In the genomic region with DNA sequence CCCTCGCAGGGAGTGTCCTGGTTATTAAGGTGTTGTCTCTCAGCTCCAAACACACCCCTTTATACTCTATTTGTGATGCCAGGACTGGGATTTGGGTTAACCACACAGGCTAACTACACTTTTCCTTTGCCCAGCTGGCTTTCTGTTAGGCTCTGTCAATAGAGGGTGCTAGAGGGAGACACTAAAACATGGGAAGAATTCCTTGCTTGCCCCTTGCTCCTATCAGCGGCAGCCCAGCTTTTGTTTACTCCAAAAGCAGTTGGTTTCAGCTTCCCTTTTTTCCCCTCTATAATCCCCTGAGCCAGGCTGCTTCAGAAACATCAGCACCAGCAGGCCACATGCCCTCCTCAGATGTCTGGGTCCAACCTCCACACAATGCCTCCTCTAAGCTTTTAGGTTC, we compare ENCODE assay signal across 1 cellular context.
TF ChIP-seq lines count a peak whose summit lies in the region.

No MANE protein-coding gene starts in this region.

TF ChIP-seq in H1, 55 proteins besides CTCF, POLR2A, EP300 and RAD21 (continued from another document):
- TF ChIP-seq NANOG (IDR thresholded peaks at IDR 0.05; ENCODE audit: insufficient read depth, low read depth, low read length, poor library complexity, severe bottlenecking) (no peak), GABPA (IDR thresholded peaks at IDR 0.05; ENCODE audit: borderline replicate concordance, insufficient read depth, low read length) (no peak), POLR2AphosphoS5 (IDR thresholded peaks at IDR 0.05; ENCODE audit: low read depth, low read length) (no peak), SAP30 (IDR thresholded peaks at IDR 0.05; ENCODE audit: insufficient read depth, insufficient replicate concordance, low read length) (no peak), EGR1 (IDR thresholded peaks at IDR 0.05; ENCODE audit: borderline replicate concordance, low read depth, low read length) (no peak), CEBPB (IDR thresholded peaks at IDR 0.05; ENCODE audit: low read depth, low read length) (no peak)
- TF ChIP-seq, protein P1, sequence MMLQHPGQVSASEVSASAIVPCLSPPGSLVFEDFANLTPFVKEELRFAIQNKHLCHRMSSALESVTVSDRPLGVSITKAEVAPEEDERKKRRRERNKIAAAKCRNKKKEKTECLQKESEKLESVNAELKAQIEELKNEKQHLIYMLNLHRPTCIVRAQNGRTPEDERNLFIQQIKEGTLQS (IDR thresholded peaks at IDR 0.05; ENCODE audit: insufficient read depth, low read depth, low read length): no peak
